13 cellular contexts compared by ENCODE assay signal in genomic region chr18:76805221-76805620, GRCh38. TPM values are rescaled to one million over a fixed set of nuclear protein-coding genes. Genes with fewer than 3 reads are reported as not detected.
DNase-seq lines count a peak whose midpoint lies in the region; ATAC-seq lines count a peak whose summit lies in the region.
"Had no signal": no experiment of that assay in that cellular context is flagged by ENCODE, and none has a peak within 500 bp of the region (broad histone marks: within the 10 kb centered on the region; RNA-seq: fewer than 3 reads in every experiment).

No MANE protein-coding gene starts in this region.

- peak; percentile 29 for DNase-seq in Daoy (ENCODE audit: low read depth)
- DNase-seq in LHCN-M2 (ENCODE audit: low read depth): peak; percentile 44
- DNase-seq in amniotic epithelial cell (ENCODE audit: low read depth): peak; percentile 38
- peak; percentile 67 for DNase-seq in islet precursor cell
- DNase-seq in NOMO-1 treated with DMSO at 0.1 percent for 48 hours (lab: John Stamatoyannopoulos, UW; ENCODE audit: unreplicated experiment): no peak
- DNase-seq in NCI-H2107 (lab: John Stamatoyannopoulos, UW): no peak
- DNase-seq: CD8-positive, alpha-beta memory T cell; central memory CD4-positive, alpha-beta T cell; NCI-H1930; retina; transverse colon had no signal

- ATAC-seq in GM21619 (IDR thresholded peaks at IDR 0.05; ENCODE audit: unreplicated experiment) (no peak), GM18861 (IDR thresholded peaks at IDR 0.05; ENCODE audit: unreplicated experiment) (no peak)

RNA-seq across cellular contexts. Expression of gene ZNF236, which starts 17.1 kb away (rescaled TPM):
- 2.5 and 14.3 TPM in 2 replicates for total RNA-seq in Daoy (2014; rRNA removed; shearing (Covaris generic))
- 5.9 and 6.4 TPM in 2 replicates for total RNA-seq in LHCN-M2 (2014; rRNA removed)
- 2.5 TPM for polyA plus RNA-seq in LHCN-M2 (2012)

Comparison
In these comparisons a context has a peak if more than half of its experiments do, and no peak if none do; other contexts are left out.
1. DNase-seq: peak in Daoy (single experiment), LHCN-M2 (single experiment), amniotic epithelial cell (single experiment) and islet precursor cell (single experiment); none in NOMO-1 treated with DMSO at 0.1 percent for 48 hours (single experiment) and NCI-H2107 (single experiment).